23 cellular contexts compared by ENCODE assay signal in genomic region chr2:164700390-164700789, GRCh38.
A peak's percentile ranks its signal among the peaks of the same experiment; 100 is the strongest.
DNase-seq lines count a peak whose midpoint lies in the region; ATAC-seq, FAIRE-seq and TF ChIP-seq lines count a peak whose summit lies in the region.
"Had no signal": no experiment of that assay in that cellular context is flagged by ENCODE, and none has a peak within 500 bp of the region (broad histone marks: within the 10 kb centered on the region; RNA-seq: fewer than 3 reads in every experiment).

No MANE protein-coding gene starts in this region.

- no peak overlapping the region for H3K23ac ChIP-seq in IMR-90 (ENCODE audit: low read depth, low read length)

- no peak for FAIRE-seq in HTR-8/SVneo (lab: Jason Lieb, UNC)
- FAIRE-seq: GM12891 had no signal

- dilution Hi-C loops in IMR-90 (cut with HindIII; ENCODE audit: low sequenced_read_pairs, unreplicated experiment) = no loop called here

- H3K27ac ChIP-seq in IMR-90 (ENCODE audit: insufficient read depth, low read length) = no peak overlapping the region
- H3K27ac ChIP-seq: C4-2B, RWPE1 had no signal

- no peaks in the 10 kb centered on the region for H3K9me3 ChIP-seq in IMR-90 (ENCODE audit: control insufficient read depth, insufficient read depth, low read length)

- no peak overlapping the region for H4K91ac ChIP-seq in IMR-90 (ENCODE audit: insufficient read depth, low read depth, low read length)

- H3K4ac ChIP-seq in IMR-90 (ENCODE audit: low read depth, low read length) = no peak overlapping the region

- H2AFZ ChIP-seq in IMR-90 (replicated peaks; ENCODE audit: low read length, poor library complexity) = no peak overlapping the region

- H2BK20ac ChIP-seq in IMR-90 (ENCODE audit: low read depth, low read length) = no peak overlapping the region

- H3K36me3 ChIP-seq in IMR-90 (ENCODE audit: control insufficient read depth, insufficient read depth, low read length) = no peaks in the 10 kb centered on the region

- H3K9ac ChIP-seq in IMR-90 (ENCODE audit: low read depth, low read length) = no peak overlapping the region

- TF ChIP-seq POLR2A in IMR-90 (IDR thresholded peaks at IDR 0.05; ENCODE audit: low read depth, low read length) = no peak

- H3K4me3 ChIP-seq in IMR-90 (ENCODE audit: insufficient read depth, low read depth, low read length) (no peak overlapping the region), astrocyte of the spinal cord (ENCODE audit: low read depth, low read length) (no peak overlapping the region), fibroblast of the aortic adventitia (ENCODE audit: low read depth, low read length) (no peak overlapping the region)

- ATAC-seq in IMR-90 (ENCODE audit: low read depth) = no peak; the same call in 1 of the 2 replicates
- no peak for ATAC-seq in HG03520 (IDR thresholded peaks at IDR 0.05; ENCODE audit: unreplicated experiment)
- ATAC-seq: CD8-positive, alpha-beta T cell had no signal

- H3K79me1 ChIP-seq in IMR-90 (ENCODE audit: low read depth in 1 of 2, low read length in 2 of 2) = no peaks in the 10 kb centered on the region

- H4K20me1 ChIP-seq in IMR-90 (ENCODE audit: insufficient read depth, low read length) = no peaks in the 10 kb centered on the region

- WGBS in IMR-90 (ENCODE audit: extremely low coverage in 2 of 2, insufficient read length in 1 of 2), 2 experiments = no CpG with 5 or more reads among the region's 2 CpGs

- TF ChIP-seq CTCF in IMR-90 (conservative IDR thresholded peaks at IDR 0.05; ENCODE audit: low read depth, low read length) = no peak
- no peak for TF ChIP-seq CTCF in astrocyte of the spinal cord (IDR thresholded peaks at IDR 0.05; ENCODE audit: low read depth, low read length)
- no peak for TF ChIP-seq CTCF in fibroblast of the aortic adventitia (IDR thresholded peaks at IDR 0.05; ENCODE audit: insufficient read depth, low read length)

- H4K5ac ChIP-seq in IMR-90 (ENCODE audit: low read depth, low read length) = no peak overlapping the region

- TF ChIP-seq RAD21 in IMR-90 (IDR thresholded peaks at IDR 0.05; ENCODE audit: low read length) = no peak

- H4K8ac ChIP-seq in IMR-90 (ENCODE audit: low read depth in 2 of 2, low read length in 2 of 2) = no peak overlapping the region

- CTCF ChIA-PET in IMR-90 (lab: Yijun Ruan, JAX) = no interaction called here

- H3K4me2 ChIP-seq in IMR-90 (ENCODE audit: low read depth, low read length) = no peak overlapping the region

- no peaks in the 10 kb centered on the region for H3K9me1 ChIP-seq in IMR-90 (ENCODE audit: insufficient read depth, low read length)

- H2BK15ac ChIP-seq in IMR-90 (ENCODE audit: low read depth, low read length) = no peak overlapping the region

- POLR2A ChIA-PET in IMR-90 (lab: Charles Lee; ENCODE audit: unreplicated experiment) = no interaction called here

- H2AK9ac ChIP-seq in IMR-90 (replicated peaks; ENCODE audit: low read depth, low read length, poor library complexity) = no peak overlapping the region

- no peaks in the 10 kb centered on the region for H3K4me1 ChIP-seq in IMR-90 (ENCODE audit: control insufficient read depth, insufficient read depth, low read length)

- no peak overlapping the region for H2AK5ac ChIP-seq in IMR-90 (ENCODE audit: low read depth, low read length)

- no peak overlapping the region for H3K18ac ChIP-seq in IMR-90 (ENCODE audit: low read depth, low read length)

- H3K27me3 ChIP-seq in IMR-90 (ENCODE audit: control insufficient read depth, insufficient read depth, low read length) = no peaks in the 10 kb centered on the region

- intact Hi-C loops in IMR-90 (cut with micrococcal nuclease) = no loop called here

- no peak overlapping the region for H2BK5ac ChIP-seq in IMR-90 (ENCODE audit: low read depth, low read length, poor library complexity, severe bottlenecking)

- no TSS peak for BruUV-seq in IMR-90 (replicated peaks; lab: Mats Ljungman, UMichigan)

- H3K56ac ChIP-seq in IMR-90 (ENCODE audit: extremely low read depth, insufficient read depth, low read length) = no peak overlapping the region

- H2BK120ac ChIP-seq in IMR-90 (ENCODE audit: low read depth, low read length) = no peak overlapping the region

- DNase-seq in IMR-90 (peak; percentile 22), astrocyte of the spinal cord (ENCODE audit: low read depth, low spot score) (peak; percentile 15), fibroblast of the aortic adventitia (ENCODE audit: low read depth) (peak; percentile 70), NCI-H1930 (lab: John Stamatoyannopoulos, UW) (no peak), HTR-8/SVneo (ENCODE audit: insufficient read length, low spot score) (no peak), HK-2 (ENCODE audit: unreplicated experiment) (no peak)
- DNase-seq: CD8-positive, alpha-beta T cell; DMS 273 treated with DMSO at 0.1 percent for 48 hours; DMS79; EL; GDM1; H7; KG1; MM.1S; NCI-H2081; NCI-H2227 treated with DMSO at 0.1 percent for 48 hours; NCI-H526 treated with DMSO at 0.1 percent for 48 hours; SHP77; SW 1271 had no signal

- H3K14ac ChIP-seq in IMR-90 (replicated peaks; ENCODE audit: low read depth, low read length) = no peak overlapping the region

- in situ Hi-C loops in IMR-90 (cut with MboI; ENCODE audit: low sequenced_read_pairs) = no loop called here
- in situ Hi-C loops in astrocyte of the spinal cord (cut with HindIII; ENCODE audit: low sequenced_read_pairs) = no loop called here

TF ChIP-seq in IMR-90, 13 proteins besides CTCF, POLR2A, EP300 and RAD21:
- TF ChIP-seq MXI1 (IDR thresholded peaks at IDR 0.05; ENCODE audit: borderline replicate concordance, low read depth, low read length) = no peak
- no peak for TF ChIP-seq USF2 (IDR thresholded peaks at IDR 0.05; ENCODE audit: low read depth, low read length)
- no peak for TF ChIP-seq MAFK (IDR thresholded peaks at IDR 0.05; ENCODE audit: low read depth, low read length)
- no peak for TF ChIP-seq BHLHE40 (IDR thresholded peaks at IDR 0.05; ENCODE audit: low read depth, low read length)
- TF ChIP-seq NFE2L2 (IDR thresholded peaks at IDR 0.05; ENCODE audit: low read depth, low read length) = no peak
- no peak for TF ChIP-seq CHD1 (IDR thresholded peaks at IDR 0.05; ENCODE audit: low read depth, low read length)
- no peak for TF ChIP-seq MAZ (IDR thresholded peaks at IDR 0.05; ENCODE audit: borderline replicate concordance, low read depth, low read length)
- no peak for TF ChIP-seq CEBPB (IDR thresholded peaks at IDR 0.05; ENCODE audit: low read depth, low read length)
- TF ChIP-seq RCOR1 (IDR thresholded peaks at IDR 0.05; ENCODE audit: insufficient replicate concordance, low read length) = no peak
- TF ChIP-seq RFX5 (IDR thresholded peaks at IDR 0.05; ENCODE audit: low read depth, low read length) = no peak
- no peak for TF ChIP-seq SMC3 (IDR thresholded peaks at IDR 0.05; ENCODE audit: low read depth, low read length)
- no peak for TF ChIP-seq ELK1 (IDR thresholded peaks at IDR 0.05; ENCODE audit: borderline replicate concordance, low read depth, low read length)

Comparison
In these comparisons a context has a peak if more than half of its experiments do, and no peak if none do; other contexts are left out.
1. DNase-seq: peak in IMR-90 (single experiment), astrocyte of the spinal cord (single experiment) and fibroblast of the aortic adventitia (single experiment); none in NCI-H1930 (0 of 2), HTR-8/SVneo (single experiment) and HK-2 (single experiment).